ENCODE assay signal across 1 cellular context in genomic region chr5:52964138-52964537, GRCh38.
TF ChIP-seq lines count a peak whose summit lies in the region.

No MANE protein-coding gene starts in this region.

TF ChIP-seq in SK-N-SH, 30 proteins besides CTCF, POLR2A, EP300 and RAD21 (continued from another document):
- no peak for TF ChIP-seq RXRA (IDR thresholded peaks at IDR 0.05; ENCODE audit: borderline replicate concordance, low read depth)
- TF ChIP-seq FOSL2 (IDR thresholded peaks at IDR 0.05; ENCODE audit: borderline replicate concordance, low read depth) = no peak
- TF ChIP-seq SIN3A (IDR thresholded peaks at IDR 0.05; ENCODE audit: borderline replicate concordance, low read depth, low read length) = no peak
- no peak for TF ChIP-seq ZBTB33 (IDR thresholded peaks at IDR 0.05; ENCODE audit: borderline replicate concordance, low read depth)
- no peak for TF ChIP-seq TAF1 (IDR thresholded peaks at IDR 0.05; ENCODE audit: borderline replicate concordance, low read depth, low read length)
- TF ChIP-seq, protein P1, sequence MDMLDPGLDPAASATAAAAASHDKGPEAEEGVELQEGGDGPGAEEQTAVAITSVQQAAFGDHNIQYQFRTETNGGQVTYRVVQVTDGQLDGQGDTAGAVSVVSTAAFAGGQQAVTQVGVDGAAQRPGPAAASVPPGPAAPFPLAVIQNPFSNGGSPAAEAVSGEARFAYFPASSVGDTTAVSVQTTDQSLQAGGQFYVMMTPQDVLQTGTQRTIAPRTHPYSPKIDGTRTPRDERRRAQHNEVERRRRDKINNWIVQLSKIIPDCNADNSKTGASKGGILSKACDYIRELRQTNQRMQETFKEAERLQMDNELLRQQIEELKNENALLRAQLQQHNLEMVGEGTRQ (IDR thresholded peaks at IDR 0.05; ENCODE audit: borderline replicate concordance, low read depth, low read length) = no peak
- no peak for TF ChIP-seq TCF12 (IDR thresholded peaks at IDR 0.05)
- TF ChIP-seq TEAD4 (IDR thresholded peaks at IDR 0.05; ENCODE audit: borderline replicate concordance, insufficient read depth) = no peak
- no peak for TF ChIP-seq RCOR1 (IDR thresholded peaks at IDR 0.05; ENCODE audit: low read length)
- TF ChIP-seq FOXM1 (IDR thresholded peaks at IDR 0.05; ENCODE audit: low read depth) = no peak
- TF ChIP-seq, protein P2, sequence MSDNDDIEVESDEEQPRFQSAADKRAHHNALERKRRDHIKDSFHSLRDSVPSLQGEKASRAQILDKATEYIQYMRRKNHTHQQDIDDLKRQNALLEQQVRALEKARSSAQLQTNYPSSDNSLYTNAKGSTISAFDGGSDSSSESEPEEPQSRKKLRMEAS (IDR thresholded peaks at IDR 0.05; ENCODE audit: low read depth) = no peak
